10 cellular contexts compared by ENCODE assay signal in genomic region chr19:42114412-42114811, GRCh38. TPM values are rescaled to one million over a fixed set of nuclear protein-coding genes. Genes with fewer than 3 reads are reported as not detected.
DNase-seq lines count a peak whose midpoint lies in the region; ATAC-seq and TF ChIP-seq lines count a peak whose summit lies in the region.
"Had no signal": no experiment of that assay in that cellular context is flagged by ENCODE, and none has a peak within 500 bp of the region (broad histone marks: within the 10 kb centered on the region; RNA-seq: fewer than 3 reads in every experiment).

No MANE protein-coding gene starts in this region.

- no peaks in the 10 kb centered on the region for H3K36me3 ChIP-seq in thyroid gland
- H3K36me3 ChIP-seq: HAP-1 had no signal

- POLR2A ChIA-PET in WTC11 (lab: Charles Lee): interaction anchor here (0.7 to 1.5 kb wide), 2 partner anchors 18 to 62 kb away, joined by 3 read pairs; partner anchors contain the start of gene POU2F2

- DNase-seq in COLO668 (lab: John Stamatoyannopoulos, UW; ENCODE audit: unreplicated experiment): peak; percentile 81
- peak; percentile 67 for DNase-seq in M059J (ENCODE audit: low read depth)
- no peak for DNase-seq in WTC11 (ENCODE audit: low spot score)
- DNase-seq in thyroid gland: peak; percentile 37 to 42
- DNase-seq in left cardiac atrium: no peak
- DNase-seq in T-helper 2 cell treated with Interferon-gamma antibody and Interleukin-4, amounts not matched to agents 5 μg/mL and 100 μg/mL, for 36 hours (ENCODE audit: low spot score): no peak

- peak; percentile 52 for ATAC-seq in GM19438 (IDR thresholded peaks at IDR 0.05; ENCODE audit: low read depth, unreplicated experiment)
- ATAC-seq in WTC11: peak; percentile 40
- ATAC-seq in HG03025 (IDR thresholded peaks at IDR 0.05; ENCODE audit: low FRiP score, unreplicated experiment): no peak
- no peak for ATAC-seq in left cardiac atrium

- intact Hi-C loops in thyroid gland (cut with DNase I): no loop called here
- intact Hi-C loops in left cardiac atrium (cut with DNase I): no loop called here

- no peaks in the 10 kb centered on the region for H3K36me3 Mint-ChIP-seq in WTC11
- H3K36me3 Mint-ChIP-seq in T-helper 2 cell treated with Interferon-gamma antibody and Interleukin-4, amounts not matched to agents 5 μg/mL and 100 μg/mL, for 36 hours (ENCODE audit: low read depth): peaks cover 29% of the 10 kb centered on the region

- TF ChIP-seq CTCF in WTC11 (IDR thresholded peaks at IDR 0.05): no peak
- no peak for TF ChIP-seq CTCF in thyroid gland (IDR thresholded peaks at IDR 0.05)

- H3K9me3 ChIP-seq in thyroid gland: no peaks in the 10 kb centered on the region
- H3K9me3 ChIP-seq: HAP-1 had no signal

- no peak overlapping the region for H3K4me3 ChIP-seq in thyroid gland (replicated peaks in 1 of 3)
- H3K4me3 ChIP-seq: HAP-1 had no signal

- H3K27me3 Mint-ChIP-seq in WTC11 (ENCODE audit: low read depth): peaks cover 4% of the 10 kb centered on the region
- H3K27me3 Mint-ChIP-seq in T-helper 2 cell treated with Interferon-gamma antibody and Interleukin-4, amounts not matched to agents 5 μg/mL and 100 μg/mL, for 36 hours (ENCODE audit: low read depth): no peaks in the 10 kb centered on the region
- H3K27me3 Mint-ChIP-seq: central memory CD8-positive, alpha-beta T cell had no signal

- H3K4me1 ChIP-seq in thyroid gland: peaks cover 0 to 5% of the 10 kb centered on the region in 2 donors
- H3K4me1 ChIP-seq: HAP-1 had no signal

- 20 to 34% methylated on average over 7 of the region's 7 CpGs for WGBS in thyroid gland, 2 donors

- no peak for TF ChIP-seq POLR2A in thyroid gland (IDR thresholded peaks at IDR 0.05)

- no peaks in the 10 kb centered on the region for H3K27me3 ChIP-seq in thyroid gland

- no peaks in the 10 kb centered on the region for H3K9me3 Mint-ChIP-seq in WTC11
- no peaks in the 10 kb centered on the region for H3K9me3 Mint-ChIP-seq in T-helper 2 cell treated with Interferon-gamma antibody and Interleukin-4, amounts not matched to agents 5 μg/mL and 100 μg/mL, for 36 hours
- H3K9me3 Mint-ChIP-seq: central memory CD8-positive, alpha-beta T cell had no signal

- no peak overlapping the region for H3K4me3 Mint-ChIP-seq in WTC11
- no peak overlapping the region for H3K4me3 Mint-ChIP-seq in T-helper 2 cell treated with Interferon-gamma antibody and Interleukin-4, amounts not matched to agents 5 μg/mL and 100 μg/mL, for 36 hours
- H3K4me3 Mint-ChIP-seq: central memory CD8-positive, alpha-beta T cell had no signal

- CTCF ChIA-PET in WTC11 (lab: Charles Lee): interaction anchor here (0.8 to 4.5 kb wide), 23 partner anchors 9 to 310 kb away, joined by 3 to 52 read pairs (median 5); partner anchors contain the start of genes POU2F2 and ZNF574

- H3K27ac Mint-ChIP-seq in WTC11: 0 out of 2 replicates have a peak overlapping the region, but pooled peaks have one; percentile 47
- no peak overlapping the region for H3K27ac Mint-ChIP-seq in T-helper 2 cell treated with Interferon-gamma antibody and Interleukin-4, amounts not matched to agents 5 μg/mL and 100 μg/mL, for 36 hours

- H3K4me1 Mint-ChIP-seq in WTC11: peaks cover 13% of the 10 kb centered on the region
- peaks cover 11% of the 10 kb centered on the region for H3K4me1 Mint-ChIP-seq in T-helper 2 cell treated with Interferon-gamma antibody and Interleukin-4, amounts not matched to agents 5 μg/mL and 100 μg/mL, for 36 hours (ENCODE audit: low read depth)

- H3K27ac ChIP-seq in thyroid gland: no peak overlapping the region

TF ChIP-seq in WTC11, 78 proteins besides CTCF, POLR2A, EP300 and RAD21 (continues in another document):
- TF ChIP-seq ZNF416 (CRISPR knock-in tag; IDR thresholded peaks at IDR 0.05): no peak
- TF ChIP-seq ZNF671 (CRISPR knock-in tag; IDR thresholded peaks at IDR 0.05): no peak
- TF ChIP-seq ZNF317 (CRISPR knock-in tag; IDR thresholded peaks at IDR 0.05; ENCODE audit: borderline replicate concordance, low read depth): no peak
- no peak for TF ChIP-seq AFF4 (CRISPR knock-in tag; IDR thresholded peaks at IDR 0.05; ENCODE audit: borderline replicate concordance)
- TF ChIP-seq E2F5 (CRISPR knock-in tag; IDR thresholded peaks at IDR 0.05): no peak
- no peak for TF ChIP-seq ZNF532 (CRISPR knock-in tag; IDR thresholded peaks at IDR 0.05; ENCODE audit: borderline replicate concordance)
- no peak for TF ChIP-seq GABPB1 (CRISPR knock-in tag; IDR thresholded peaks at IDR 0.05)
- no peak for TF ChIP-seq MXD4 (CRISPR knock-in tag; IDR thresholded peaks at IDR 0.05; ENCODE audit: borderline replicate concordance)
- TF ChIP-seq ZMAT4 (CRISPR knock-in tag; IDR thresholded peaks at IDR 0.05): no peak
- TF ChIP-seq RORB (CRISPR knock-in tag; IDR thresholded peaks at IDR 0.05): no peak

RNA-seq across cellular contexts. Expression of gene POU2F2, which starts 17.8 kb away (rescaled TPM):
- total RNA-seq in M059J (2014; rRNA removed; shearing (Covaris generic)): 0.17 and 0.30 TPM in 2 replicates
- total RNA-seq in WTC11 (2021) (6.0 to 7.7 TPM (median 6.6 TPM) in 3 replicates), thyroid gland (under 1 TPM; 0.11 to 0.49 (median 0.15) TPM), left cardiac atrium (1 to 10 TPM; 1.1 to 1.2 TPM)

RNA-seq across cellular contexts. Expression of gene ZNF574, which starts 38.4 kb away (rescaled TPM):
- 18.1 and 29.9 TPM in 2 replicates for total RNA-seq in M059J (2014; rRNA removed; shearing (Covaris generic))
- total RNA-seq in WTC11 (2021): 30.6 to 34.0 TPM (median 33.4 TPM) in 3 replicates
- 10 to 100 TPM; 16.0 to 22.8 (median 21.1) TPM for total RNA-seq in thyroid gland
- total RNA-seq in left cardiac atrium: 1 to 10 TPM; 8.3 to 9.1 TPM

RNA-seq across cellular contexts. Expression of gene GRIK5, which starts 44.4 kb away (rescaled TPM):
- total RNA-seq in M059J (2014; rRNA removed; shearing (Covaris generic)): 0.07 TPM in 1 of 2 replicates, not detected in the other
- total RNA-seq in WTC11 (2021): 52.3 to 71.3 TPM (median 66.3 TPM) in 3 replicates
- total RNA-seq in thyroid gland: 10 to 100 TPM; 12.0 to 24.2 (median 20.1) TPM
- total RNA-seq in left cardiac atrium: 10 to 100 TPM; 12.0 to 12.6 TPM

Comparison
In these comparisons a context has a peak if more than half of its experiments do, and no peak if none do; other contexts are left out.
1. DNase-seq: peak in COLO668 (single experiment), M059J (single experiment) and thyroid gland (2 of 2); none in WTC11 (single experiment), left cardiac atrium (single experiment) and T-helper 2 cell treated with Interferon-gamma antibody and Interleukin-4, amounts not matched to agents 5 μg/mL and 100 μg/mL, for 36 hours (single experiment).
2. ATAC-seq: peak in GM19438 (single experiment) and WTC11 (single experiment); none in HG03025 (single experiment) and left cardiac atrium (0 of 2).
3. RNA of gene GRIK5, which starts 44.4 kb away (total RNA-seq): 52.3 to 71.3 TPM in WTC11, 12.0 to 24.2 TPM in thyroid gland and 12.0 to 12.6 TPM in left cardiac atrium; 0.07 TPM in M059J; every median in the first group is over 10 times any median in the second.